Comparison of ENCODE assay signal across 8 cellular contexts in genomic region chr17:72556944-72557826, GRCh38.
DNase-seq lines count a peak whose midpoint lies in the region; ATAC-seq and TF ChIP-seq lines count a peak whose summit lies in the region.

No MANE protein-coding gene starts in this region.

- TF ChIP-seq CTCF in A673 (conservative IDR thresholded peaks at IDR 0.05; ENCODE audit: low read depth, low read length) (peak; percentile 93), endothelial cell (IDR thresholded peaks at IDR 0.05; ENCODE audit: unreplicated experiment) (peak; percentile 92)

- no peaks in the 10 kb centered on the region for H3K9me3 ChIP-seq in A673 (ENCODE audit: low read depth, low read length, poor library complexity, severe bottlenecking)

- peak; percentile 75 for DNase-seq in A673 (ENCODE audit: low spot score)
- peak; percentile 74 for DNase-seq in HPDE6-E6E7 (ENCODE audit: extremely low spot score)
- peak; percentile 16 to 54 for DNase-seq in NOMO-1 (lab: John Stamatoyannopoulos, UW; ENCODE audit: unreplicated experiment in 2 of 2)
- peak; percentile 77 for DNase-seq in activated CD8-positive, alpha-beta memory T cell treated with anti-CD3 and anti-CD28 coated beads for 24 hours
- peak; percentile 79 for DNase-seq in endothelial cell (ENCODE audit: low spot score)
- peak; percentile 11 for DNase-seq in naive B cell
- DNase-seq in substantia nigra (lab: John Stamatoyannopoulos, UW) = peak in 39 of 49 donors; percentile 8 to 74 (median 48)

- no TSS peak for BruUV-seq in A673 (replicated peaks; lab: Mats Ljungman, UMichigan)

- no peaks in the 10 kb centered on the region for H3K4me1 ChIP-seq in A673 (ENCODE audit: insufficient read depth, low read length, poor library complexity, severe bottlenecking)

- H3K27me3 ChIP-seq in A673 (replicated peaks; ENCODE audit: insufficient read depth, low read depth, low read length, poor library complexity) = no peaks in the 10 kb centered on the region

- H3K4me1 Mint-ChIP-seq in endothelial cell (ENCODE audit: unreplicated experiment) = no peaks in the 10 kb centered on the region
- H3K4me1 Mint-ChIP-seq in naive B cell = no peaks in the 10 kb centered on the region

- no peaks in the 10 kb centered on the region for H3K36me3 Mint-ChIP-seq in endothelial cell (ENCODE audit: low read depth, unreplicated experiment)
- no peaks in the 10 kb centered on the region for H3K36me3 Mint-ChIP-seq in naive B cell

- ATAC-seq in GM18907 (IDR thresholded peaks at IDR 0.05; ENCODE audit: unreplicated experiment) (peak; percentile 76), naive B cell (ENCODE audit: low read depth in 2 of 2) (no peak)

- CTCF ChIA-PET in A673 (lab: Charles Lee) = interaction anchor here (0.5 to 1.1 kb wide), 16 partner anchors 8 to 1084 kb away, joined by 3 to 8 read pairs (median 4); partner anchors contain the start of gene SOX9

- H3K27ac ChIP-seq in A673 (ENCODE audit: low read depth, low read length, poor library complexity, severe bottlenecking) = no peak overlapping the region
- H3K27ac ChIP-seq in substantia nigra (ENCODE audit: low read depth, low read length, poor library complexity, severe bottlenecking) = no peak overlapping the region

- H3K27me3 Mint-ChIP-seq in endothelial cell (ENCODE audit: unreplicated experiment) = no peaks in the 10 kb centered on the region
- no peaks in the 10 kb centered on the region for H3K27me3 Mint-ChIP-seq in naive B cell

- H3K4me3 Mint-ChIP-seq in endothelial cell (ENCODE audit: unreplicated experiment) (no peak overlapping the region), naive B cell (peak overlapping the region in 1 of 8 donors; percentile 7)

- H3K27ac Mint-ChIP-seq in endothelial cell (ENCODE audit: unreplicated experiment) (no peak overlapping the region), naive B cell (no peak overlapping the region)

- POLR2A ChIA-PET in A673 (lab: Charles Lee; ENCODE audit: low non-redundant PET) = no interaction called here

- H3K9me3 Mint-ChIP-seq in endothelial cell (ENCODE audit: unreplicated experiment) = no peaks in the 10 kb centered on the region
- H3K9me3 Mint-ChIP-seq in naive B cell = no peaks in the 10 kb centered on the region

- no peak overlapping the region for H3K4me3 ChIP-seq in A673 (ENCODE audit: low read depth, low read length, poor library complexity, severe bottlenecking)

- intact Hi-C loops in A673 (cut with micrococcal nuclease; ENCODE audit: unreplicated experiment) = loop anchor here (5.0 kb wide), 1 partner anchor 170 kb away; no protein-coding TSS in a partner anchor

- no peaks in the 10 kb centered on the region for H3K36me3 ChIP-seq in A673 (ENCODE audit: insufficient read depth, low read length, poor library complexity, severe bottlenecking)

Comparison
In these comparisons a context has a peak if more than half of its experiments do, and no peak if none do; other contexts are left out.
1. DNase-seq: peak in every context shown above with its lines; median percentile 79 in endothelial cell; 77 in activated CD8-positive, alpha-beta memory T cell treated with anti-CD3 and anti-CD28 coated beads for 24 hours; 75 in A673; 74 in HPDE6-E6E7; 48 in substantia nigra; 35 in NOMO-1; 11 in naive B cell.